ENCODE assay signal across 10 cellular contexts in genomic region chr3:42057561-42058211, GRCh38. TPM values are rescaled to one million over a fixed set of nuclear protein-coding genes. Genes with fewer than 3 reads are reported as not detected.
A peak's percentile ranks its signal among the peaks of the same experiment; 100 is the strongest.
DNase-seq lines count a peak whose midpoint lies in the region; ATAC-seq and TF ChIP-seq lines count a peak whose summit lies in the region.
"Had no signal": no experiment of that assay in that cellular context is flagged by ENCODE, and none has a peak within 500 bp of the region (broad histone marks: within the 10 kb centered on the region; RNA-seq: fewer than 3 reads in every experiment).

No MANE protein-coding gene starts in this region.

- no peak for DNase-seq in stimulated activated naive CD8-positive, alpha-beta T cell treated with anti-CD3 and anti-CD28 coated beads, Interleukin-15, amount 100 ng/mL, for 72 hours
- DNase-seq in central memory CD8-positive, alpha-beta T cell (ENCODE audit: low spot score in 2 of 2), result no peak
- DNase-seq in NCI-H1436 treated with DMSO at 0.1 percent for 48 hours (lab: John Stamatoyannopoulos, UW) (no peak), D341Med (ENCODE audit: low spot score) (no peak), MCF 10A (ENCODE audit: unreplicated experiment) (no peak), HuH-7.5 (ENCODE audit: low spot score) (no peak)
- DNase-seq: activated CD8-positive, alpha-beta memory T cell treated with anti-CD3 and anti-CD28 coated beads for 24 hours; KG1 had no signal

- ATAC-seq in stimulated activated naive CD8-positive, alpha-beta T cell treated with anti-CD3 and anti-CD28 coated beads, Interleukin-15, amount 100 ng/mL, for 72 hours, result no peak
- ATAC-seq in HG03045 (IDR thresholded peaks at IDR 0.05; ENCODE audit: unreplicated experiment), result peak; percentile 72
- no peak for ATAC-seq in central memory CD8-positive, alpha-beta T cell (replicated peaks; ENCODE audit: extremely low read depth, poor library complexity, severe bottlenecking)

- H3K27ac Mint-ChIP-seq in stimulated activated naive CD8-positive, alpha-beta T cell treated with anti-CD3 and anti-CD28 coated beads, Interleukin-15, Interleukin-2, amounts not matched to agents 100 ng/mL and 50 ng/mL, for 24 hours, result peak overlapping the region; percentile 52
- H3K27ac Mint-ChIP-seq in stimulated activated naive CD8-positive, alpha-beta T cell treated with anti-CD3 and anti-CD28 coated beads, Interleukin-15, amount 100 ng/mL, for 72 hours, result no peak overlapping the region
- H3K27ac Mint-ChIP-seq in central memory CD8-positive, alpha-beta T cell (ENCODE audit: low read depth), result peak overlapping the region; percentile 48
- no peak overlapping the region for H3K27ac Mint-ChIP-seq in MCF 10A (ENCODE audit: low read depth, unreplicated experiment)

- H3K27me3 Mint-ChIP-seq in stimulated activated naive CD8-positive, alpha-beta T cell treated with anti-CD3 and anti-CD28 coated beads, Interleukin-15, Interleukin-2, amounts not matched to agents 100 ng/mL and 50 ng/mL, for 24 hours, result no peaks in the 10 kb centered on the region
- no peaks in the 10 kb centered on the region for H3K27me3 Mint-ChIP-seq in stimulated activated naive CD8-positive, alpha-beta T cell treated with anti-CD3 and anti-CD28 coated beads, Interleukin-15, amount 100 ng/mL, for 72 hours
- H3K27me3 Mint-ChIP-seq in central memory CD8-positive, alpha-beta T cell, result no peaks in the 10 kb centered on the region
- H3K27me3 Mint-ChIP-seq in MCF 10A (ENCODE audit: insufficient read depth, unreplicated experiment), result no peaks in the 10 kb centered on the region

- POLR2A ChIA-PET in MCF 10A (lab: Yijun Ruan, JAX), result interaction anchor here (0.7 to 1.2 kb wide), 2 partner anchors 22 to 37 kb away, joined by 3 to 4 read pairs; no protein-coding TSS in a partner anchor

- CTCF ChIA-PET in MCF 10A (lab: Yijun Ruan, JAX), result no interaction called here

- peaks cover 11% of the 10 kb centered on the region for H3K36me3 Mint-ChIP-seq in stimulated activated naive CD8-positive, alpha-beta T cell treated with anti-CD3 and anti-CD28 coated beads, Interleukin-15, Interleukin-2, amounts not matched to agents 100 ng/mL and 50 ng/mL, for 24 hours (ENCODE audit: low read depth)
- peaks cover 1% of the 10 kb centered on the region for H3K36me3 Mint-ChIP-seq in central memory CD8-positive, alpha-beta T cell (ENCODE audit: insufficient read depth)
- H3K36me3 Mint-ChIP-seq in MCF 10A (ENCODE audit: insufficient read depth, unreplicated experiment), result peaks cover 5% of the 10 kb centered on the region

- no peak overlapping the region for H3K4me3 Mint-ChIP-seq in stimulated activated naive CD8-positive, alpha-beta T cell treated with anti-CD3 and anti-CD28 coated beads, Interleukin-15, Interleukin-2, amounts not matched to agents 100 ng/mL and 50 ng/mL, for 24 hours
- no peak overlapping the region for H3K4me3 Mint-ChIP-seq in stimulated activated naive CD8-positive, alpha-beta T cell treated with anti-CD3 and anti-CD28 coated beads, Interleukin-15, amount 100 ng/mL, for 72 hours
- H3K4me3 Mint-ChIP-seq in central memory CD8-positive, alpha-beta T cell, result no peak overlapping the region
- H3K4me3 Mint-ChIP-seq in MCF 10A (ENCODE audit: unreplicated experiment), result no peak overlapping the region

- no peaks in the 10 kb centered on the region for H3K9me3 Mint-ChIP-seq in stimulated activated naive CD8-positive, alpha-beta T cell treated with anti-CD3 and anti-CD28 coated beads, Interleukin-15, Interleukin-2, amounts not matched to agents 100 ng/mL and 50 ng/mL, for 24 hours
- H3K9me3 Mint-ChIP-seq in stimulated activated naive CD8-positive, alpha-beta T cell treated with anti-CD3 and anti-CD28 coated beads, Interleukin-15, amount 100 ng/mL, for 72 hours, result no peaks in the 10 kb centered on the region
- H3K9me3 Mint-ChIP-seq in central memory CD8-positive, alpha-beta T cell, result no peaks in the 10 kb centered on the region
- no peaks in the 10 kb centered on the region for H3K9me3 Mint-ChIP-seq in MCF 10A (ENCODE audit: unreplicated experiment)

- BruUV-seq in MCF 10A (replicated peaks; lab: Mats Ljungman, UMichigan), result no TSS peak

- intact Hi-C loops in MCF 10A (cut with micrococcal nuclease), result no loop called here

- peaks cover 40% of the 10 kb centered on the region for H3K4me1 Mint-ChIP-seq in stimulated activated naive CD8-positive, alpha-beta T cell treated with anti-CD3 and anti-CD28 coated beads, Interleukin-15, Interleukin-2, amounts not matched to agents 100 ng/mL and 50 ng/mL, for 24 hours (ENCODE audit: low read depth)
- peaks cover 22% of the 10 kb centered on the region for H3K4me1 Mint-ChIP-seq in stimulated activated naive CD8-positive, alpha-beta T cell treated with anti-CD3 and anti-CD28 coated beads, Interleukin-15, amount 100 ng/mL, for 72 hours
- peaks cover 28% of the 10 kb centered on the region for H3K4me1 Mint-ChIP-seq in central memory CD8-positive, alpha-beta T cell
- H3K4me1 Mint-ChIP-seq in MCF 10A (ENCODE audit: insufficient read depth, unreplicated experiment), result peaks cover 41% of the 10 kb centered on the region

- TF ChIP-seq CTCF in MCF 10A (IDR thresholded peaks at IDR 0.05; ENCODE audit: unreplicated experiment), result no peak

RNA-seq across cellular contexts. Expression of gene TRAK1, which starts 33.5 kb away (rescaled TPM):
- total RNA-seq in MCF 10A (2022), result 32.8 and 33.2 TPM in 2 replicates

Comparison
In these comparisons a context has a peak if more than half of its experiments do, and no peak if none do; other contexts are left out.
1. H3K27ac Mint-ChIP-seq: peak in stimulated activated naive CD8-positive, alpha-beta T cell treated with anti-CD3 and anti-CD28 coated beads, Interleukin-15, Interleukin-2, amounts not matched to agents 100 ng/mL and 50 ng/mL, for 24 hours (single experiment) and central memory CD8-positive, alpha-beta T cell (single experiment); none in stimulated activated naive CD8-positive, alpha-beta T cell treated with anti-CD3 and anti-CD28 coated beads, Interleukin-15, amount 100 ng/mL, for 72 hours (0 of 2) and MCF 10A (single experiment).